19 cellular contexts compared by ENCODE assay signal in the genomic region with DNA sequence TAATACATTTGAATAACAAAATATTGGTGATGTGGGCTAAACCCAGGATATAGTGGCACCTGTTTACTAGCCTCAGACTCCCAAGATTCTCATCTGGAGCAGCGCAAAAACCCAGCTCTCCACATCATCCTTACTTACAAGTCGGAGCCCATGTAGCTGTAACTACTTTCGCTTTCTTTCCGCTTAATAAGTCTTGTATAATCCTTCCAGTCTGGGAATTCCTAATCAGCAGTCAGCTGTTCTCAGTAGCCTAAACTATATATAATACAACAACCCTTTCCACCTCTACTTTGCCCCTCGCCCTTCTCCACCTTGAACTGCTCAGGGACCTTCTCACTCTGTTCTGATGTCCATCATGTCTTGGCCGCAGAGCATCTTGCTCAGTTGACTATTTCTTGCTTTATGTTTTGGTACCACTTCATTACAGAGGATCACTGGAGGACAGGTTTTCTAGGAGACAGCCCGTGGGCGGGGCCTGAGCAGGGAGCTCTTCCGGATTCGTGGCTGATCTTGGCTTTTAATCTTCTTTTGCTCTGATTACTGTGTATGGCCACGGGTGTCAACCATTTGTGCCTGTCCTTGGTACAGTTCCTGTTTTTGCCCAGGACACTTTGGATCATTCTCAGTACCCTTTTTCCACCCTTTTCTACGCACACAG.
"Had no signal": no experiment of that assay in that cellular context is flagged by ENCODE, and none has a peak within 500 bp of the region (broad histone marks: within the 10 kb centered on the region; RNA-seq: fewer than 3 reads in every experiment).

No MANE protein-coding gene starts in this region.

- H3K27me3 Mint-ChIP-seq: activated CD8-positive, alpha-beta T cell treated with anti-CD3 and anti-CD28 coated beads for 36 hours; activated naive CD8-positive, alpha-beta T cell treated with anti-CD3 and anti-CD28 coated beads for 36 hours had no signal

- DNase-seq: activated CD4-positive, alpha-beta T cell treated with anti-CD3 and anti-CD28 coated beads for 4 hours; activated CD8-positive, alpha-beta memory T cell treated with anti-CD3 and anti-CD28 coated beads, Interleukin-2, amount 50 U/mL, for 4 hours; activated CD8-positive, alpha-beta T cell treated with anti-CD3 and anti-CD28 coated beads for 36 hours; activated gamma-delta T cell treated with Interleukin-2 at 50 U/mL for 16 hours; activated naive CD8-positive, alpha-beta T cell treated with anti-CD3 and anti-CD28 coated beads for 36 hours; activated T-cell treated with anti-CD3 and anti-CD28 coated beads, Interleukin-2, amount 50 U/mL, for 72 hours; dorsolateral prefrontal cortex; heart left ventricle; islet precursor cell; left ventricle myocardium inferior; mesenchymal stem cell; stimulated activated CD4-positive, alpha-beta T cell treated with anti-CD3 and anti-CD28 coated beads, Interleukin-4, amount 100 ng/mL, for 4 hours; stomach; T1000 had no signal

- H3K36me3 ChIP-seq: heart left ventricle, left ventricle myocardium inferior, stomach had no signal

- H3K9me3 Mint-ChIP-seq: activated T-cell treated with anti-CD3 and anti-CD28 coated beads, Interleukin-2, amount 50 U/mL, for 72 hours had no signal

- H3K4me3 Mint-ChIP-seq: activated CD8-positive, alpha-beta T cell treated with anti-CD3 and anti-CD28 coated beads for 36 hours; activated naive CD8-positive, alpha-beta T cell treated with anti-CD3 and anti-CD28 coated beads for 36 hours; activated T-cell treated with anti-CD3 and anti-CD28 coated beads, Interleukin-2, amount 50 U/mL, for 72 hours had no signal

- FAIRE-seq: endometrium, frontal cortex, urothelium cell line had no signal

- H3K27ac ChIP-seq: dorsolateral prefrontal cortex, heart left ventricle, left ventricle myocardium inferior, stomach, VCaP had no signal

- ATAC-seq: activated CD8-positive, alpha-beta T cell treated with anti-CD3 and anti-CD28 coated beads for 36 hours; activated T-cell treated with anti-CD3 and anti-CD28 coated beads, Interleukin-2, amount 50 U/mL, for 72 hours; esophagus mucosa; heart left ventricle had no signal

- H3K4me3 ChIP-seq: dorsolateral prefrontal cortex, heart left ventricle, left ventricle myocardium inferior, stomach had no signal

- H3K36me3 Mint-ChIP-seq: activated naive CD8-positive, alpha-beta T cell treated with anti-CD3 and anti-CD28 coated beads for 36 hours had no signal

- H3K27ac Mint-ChIP-seq: activated CD8-positive, alpha-beta T cell treated with anti-CD3 and anti-CD28 coated beads for 36 hours; activated naive CD8-positive, alpha-beta T cell treated with anti-CD3 and anti-CD28 coated beads for 36 hours; activated T-cell treated with anti-CD3 and anti-CD28 coated beads, Interleukin-2, amount 50 U/mL, for 72 hours had no signal

- H3K27me3 ChIP-seq: dorsolateral prefrontal cortex, heart left ventricle, stomach had no signal
